ENCODE assay signal across 18 cellular contexts in the genomic region with DNA sequence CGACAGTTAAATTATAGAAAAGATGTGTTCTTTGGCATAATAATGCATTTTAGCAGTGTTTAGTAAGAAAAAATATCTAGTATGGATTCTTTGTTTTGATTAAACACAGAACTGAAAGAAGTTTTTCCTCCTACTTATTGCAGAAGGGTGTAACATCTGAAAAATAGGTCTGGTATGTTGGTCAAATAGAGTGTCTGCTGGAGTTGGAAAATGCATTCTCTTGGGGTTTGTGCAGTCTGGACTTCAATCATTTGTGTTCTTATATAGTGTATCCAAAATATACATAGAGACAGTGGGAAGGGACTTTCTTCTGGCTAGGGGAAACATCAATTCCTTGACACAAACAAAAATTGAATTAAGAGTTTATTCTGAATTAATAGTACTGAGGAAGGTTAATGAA.
"Had no signal": no experiment of that assay in that cellular context is flagged by ENCODE, and none has a peak within 500 bp of the region (broad histone marks: within the 10 kb centered on the region; RNA-seq: fewer than 3 reads in every experiment).

No MANE protein-coding gene starts in this region.

- H3K4me1 Mint-ChIP-seq: naive thymus-derived CD8-positive, alpha-beta T cell had no signal

- H3K9me3 ChIP-seq: gastrocnemius medialis, heart right ventricle, mucosa of descending colon, neutrophil, psoas muscle, thyroid gland had no signal

- ATAC-seq: gastrocnemius medialis; heart right ventricle; mucosa of descending colon; naive thymus-derived CD8-positive, alpha-beta T cell; psoas muscle; sciatic nerve had no signal

- H3K27ac ChIP-seq: coronary artery, dorsolateral prefrontal cortex, gastrocnemius medialis, heart right ventricle, neutrophil, psoas muscle, thyroid gland had no signal

- DNase-seq: cerebellar nuclear complex; dorsolateral prefrontal cortex; effector CD8-positive, alpha-beta T cell; gastrocnemius medialis; heart right ventricle; hypothalamus; kidney glomerular epithelial cell; mucosa of descending colon; naive thymus-derived CD8-positive, alpha-beta T cell; psoas muscle; small intestine; stimulated activated CD4-positive, alpha-beta T cell treated with anti-CD3 and anti-CD28 coated beads, Interleukin-2, amount 100 ng/mL, for 48 hours; stimulated activated naive CD4-positive, alpha-beta T cell treated with Interleukin-2 at 50 U/mL for 16 hours; thyroid gland had no signal

- H3K36me3 Mint-ChIP-seq: type B pancreatic cell had no signal

- H3K4me3 Mint-ChIP-seq: naive thymus-derived CD8-positive, alpha-beta T cell; type B pancreatic cell had no signal

- H3K27ac Mint-ChIP-seq: naive thymus-derived CD8-positive, alpha-beta T cell; type B pancreatic cell had no signal

- H3K4me3 ChIP-seq: coronary artery, dorsolateral prefrontal cortex, gastrocnemius medialis, heart right ventricle, mucosa of descending colon, psoas muscle, thyroid gland had no signal

- H3K4me1 ChIP-seq: gastrocnemius medialis, heart right ventricle, psoas muscle, thyroid gland had no signal

- H3K27me3 Mint-ChIP-seq: type B pancreatic cell had no signal

- H3K36me3 ChIP-seq: gastrocnemius medialis, heart right ventricle, neutrophil, thyroid gland had no signal

- H3K27me3 ChIP-seq: gastrocnemius medialis, heart right ventricle, neutrophil, thyroid gland had no signal
